In the genomic region with DNA sequence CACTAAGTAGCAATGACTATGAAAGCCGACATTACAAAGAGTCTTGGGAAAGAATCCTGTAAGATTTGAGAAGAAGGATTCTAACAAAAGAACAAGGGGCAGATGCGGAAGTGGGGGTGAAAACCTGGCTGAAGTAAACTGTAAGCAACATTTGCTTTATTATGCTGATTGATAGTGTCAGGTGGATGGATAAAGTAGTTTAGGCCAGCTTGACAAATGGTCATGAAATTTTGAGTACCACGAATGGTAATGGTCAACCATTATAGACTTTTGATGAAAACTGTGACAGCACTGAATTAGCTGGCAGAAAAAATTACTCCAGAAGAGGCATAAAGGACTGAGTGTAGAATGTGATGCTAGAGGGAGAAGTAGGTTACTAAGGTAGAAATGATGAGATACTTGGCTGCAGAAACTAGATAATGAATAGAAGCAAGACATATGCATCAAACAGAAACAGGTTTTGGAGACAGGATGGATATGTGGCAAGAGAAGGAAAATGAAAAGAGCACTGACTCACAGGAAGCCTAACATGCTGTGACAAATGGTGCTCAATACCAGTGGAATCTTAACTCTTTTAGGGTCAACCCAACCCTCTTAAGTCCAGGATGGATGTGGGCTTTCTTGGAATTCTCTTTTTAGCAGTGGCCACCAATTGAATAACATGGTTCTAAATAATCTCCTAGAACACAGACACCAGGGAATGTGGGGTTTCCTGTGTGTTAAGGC, we compare ENCODE assay signal across 11 cellular contexts. TPM values are rescaled to one million over a fixed set of nuclear protein-coding genes. Genes with fewer than 3 reads are reported as not detected.
DNase-seq lines count a peak whose midpoint lies in the region; ATAC-seq, FAIRE-seq and TF ChIP-seq lines count a peak whose summit lies in the region.
"Had no signal": no experiment of that assay in that cellular context is flagged by ENCODE, and none has a peak within 500 bp of the region (broad histone marks: within the 10 kb centered on the region; RNA-seq: fewer than 3 reads in every experiment).

No MANE protein-coding gene starts in this region.

- H2AFZ ChIP-seq in keratinocyte (ENCODE audit: control insufficient read depth, low read length), result no peak overlapping the region

- H3K4me3 ChIP-seq in ascending aorta (no peak overlapping the region), keratinocyte (ENCODE audit: control insufficient read depth in 2 of 3, extremely low read depth in 1 of 3, insufficient read depth in 2 of 3, low read depth in 1 of 3, low read length in 3 of 3) (peak overlapping the region in 2 of 3 experiments; percentile 36 to 45)
- H3K4me3 ChIP-seq: SJSA1 had no signal

- peak overlapping the region; percentile 60 for H3K4me2 ChIP-seq in keratinocyte (ENCODE audit: control insufficient read depth, extremely low read depth, insufficient read depth, low read depth, low read length)

- POLR2A ChIA-PET in HEK293T (lab: Yijun Ruan, JAX), result no interaction called here

- peaks cover 3 to 34% of the 10 kb centered on the region in 2 donors for H3K4me1 ChIP-seq in ascending aorta
- peaks cover 26% of the 10 kb centered on the region for H3K4me1 ChIP-seq in keratinocyte (ENCODE audit: control insufficient read depth, extremely low read depth, insufficient read depth, low read length)
- H3K4me1 ChIP-seq: SJSA1 had no signal

- H3K79me2 ChIP-seq in keratinocyte (ENCODE audit: control insufficient read depth, insufficient read depth, low read length), result peaks cover 65% of the 10 kb centered on the region

- H4K20me1 ChIP-seq in keratinocyte (ENCODE audit: control insufficient read depth, extremely low read depth, insufficient read depth, low read length), result no peaks in the 10 kb centered on the region

- DNase-seq in AG20443 (ENCODE audit: low spot score) (peak; percentile 46), ascending aorta (ENCODE audit: low spot score in 2 of 2) (no peak), keratinocyte (ENCODE audit: low read depth, low spot score) (no peak), COLO829 (ENCODE audit: low spot score) (no peak), HEK293T (ENCODE audit: extremely low spot score) (no peak)
- no peak for DNase-seq in stimulated activated CD4-positive, alpha-beta T cell treated with anti-CD3 and anti-CD28 coated beads, Interleukin-1b, Interleukin-23, amount 100 ng/mL, for 48 hours
- DNase-seq: effector memory CD8-positive, alpha-beta T cell; NCI-H2081 treated with DMSO at 0.1 percent for 48 hours had no signal

- intact Hi-C loops in ascending aorta (cut with DNase I), result loop anchor here (10.0 kb wide), 1 partner anchor 103 kb away; no protein-coding TSS in a partner anchor

- ATAC-seq in HG03571 (IDR thresholded peaks at IDR 0.05; ENCODE audit: unreplicated experiment), result peak; percentile 40
- ATAC-seq in GM19397 (IDR thresholded peaks at IDR 0.05; ENCODE audit: unreplicated experiment), result no peak
- ATAC-seq: effector memory CD8-positive, alpha-beta T cell had no signal

- no peaks in the 10 kb centered on the region for H3K9me1 ChIP-seq in keratinocyte (ENCODE audit: control insufficient read depth, extremely low read depth, insufficient read depth, low read length)

- no peaks in the 10 kb centered on the region for H3K9me3 ChIP-seq in ascending aorta
- no peaks in the 10 kb centered on the region for H3K9me3 ChIP-seq in keratinocyte (ENCODE audit: control insufficient read depth, low read depth, low read length)
- H3K9me3 ChIP-seq: SJSA1 had no signal

- H3K36me3 ChIP-seq in ascending aorta (peaks cover 3 to 15% of the 10 kb centered on the region in 2 donors), keratinocyte (ENCODE audit: control insufficient read depth in 2 of 2, extremely low read depth in 1 of 2, insufficient read depth in 2 of 2, low read length in 2 of 2) (peaks cover 5 to 7% of the 10 kb centered on the region in 2 experiments)

- peak; percentile 99 for FAIRE-seq in keratinocyte (lab: Jason Lieb, UNC)

- TF ChIP-seq CTCF in ascending aorta (IDR thresholded peaks at IDR 0.05), result no peak
- no peak for TF ChIP-seq CTCF in keratinocyte (optimal IDR thresholded peaks at IDR 0.05 in 1 of 3, IDR thresholded peaks at IDR 0.05 in 1 of 3, conservative IDR thresholded peaks at IDR 0.05 in 1 of 3; ENCODE audit: extremely low read depth in 1 of 3, insufficient read depth in 2 of 3, low read length in 3 of 3)

- dilution Hi-C loops in keratinocyte (cut with MboI; ENCODE audit: extremely low pct_ligation_motif_present, low sequenced_read_pairs), result no loop called here

- H3K27me3 ChIP-seq in ascending aorta, result no peaks in the 10 kb centered on the region
- H3K27me3 ChIP-seq in keratinocyte (ENCODE audit: control insufficient read depth, extremely low read depth, insufficient read depth, low read length), result no peaks in the 10 kb centered on the region
- H3K27me3 ChIP-seq: SJSA1 had no signal

- H3K27ac ChIP-seq in ascending aorta, result peak overlapping the region; percentile 3 to 19
- H3K27ac ChIP-seq in keratinocyte (ENCODE audit: control insufficient read depth, insufficient read depth, low read length), result peak overlapping the region; percentile 78
- H3K27ac ChIP-seq: SJSA1 had no signal

- CTCF ChIA-PET in HEK293T (lab: Yijun Ruan, JAX), result no interaction called here

- no peak overlapping the region for H3K9ac ChIP-seq in keratinocyte (ENCODE audit: control insufficient read depth, extremely low read depth, insufficient read depth, low read length)

TF ChIP-seq in HEK293T, 16 proteins besides CTCF, POLR2A, EP300 and RAD21:
- TF ChIP-seq LEF1 (IDR thresholded peaks at IDR 0.05; ENCODE audit: borderline replicate concordance) (no peak), ARNT (IDR thresholded peaks at IDR 0.05) (no peak), TARDBP (IDR thresholded peaks at IDR 0.05) (no peak), BHLHE40 (IDR thresholded peaks at IDR 0.05; ENCODE audit: borderline replicate concordance) (no peak), NFRKB (IDR thresholded peaks at IDR 0.05) (no peak), SP1 (IDR thresholded peaks at IDR 0.05) (no peak), ZNF384 (IDR thresholded peaks at IDR 0.05) (no peak), FOXM1 (IDR thresholded peaks at IDR 0.05; ENCODE audit: borderline replicate concordance) (no peak), FOXK2 (IDR thresholded peaks at IDR 0.05) (no peak), HDGF (IDR thresholded peaks at IDR 0.05; ENCODE audit: borderline replicate concordance) (no peak), CTBP1 (IDR thresholded peaks at IDR 0.05; ENCODE audit: borderline replicate concordance) (no peak), ELF4 (IDR thresholded peaks at IDR 0.05) (no peak)
- TF ChIP-seq, protein P1, sequence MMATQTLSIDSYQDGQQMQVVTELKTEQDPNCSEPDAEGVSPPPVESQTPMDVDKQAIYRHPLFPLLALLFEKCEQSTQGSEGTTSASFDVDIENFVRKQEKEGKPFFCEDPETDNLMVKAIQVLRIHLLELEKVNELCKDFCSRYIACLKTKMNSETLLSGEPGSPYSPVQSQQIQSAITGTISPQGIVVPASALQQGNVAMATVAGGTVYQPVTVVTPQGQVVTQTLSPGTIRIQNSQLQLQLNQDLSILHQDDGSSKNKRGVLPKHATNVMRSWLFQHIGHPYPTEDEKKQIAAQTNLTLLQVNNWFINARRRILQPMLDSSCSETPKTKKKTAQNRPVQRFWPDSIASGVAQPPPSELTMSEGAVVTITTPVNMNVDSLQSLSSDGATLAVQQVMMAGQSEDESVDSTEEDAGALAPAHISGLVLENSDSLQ (IDR thresholded peaks at IDR 0.05), result no peak

RNA-seq across cellular contexts. Expression of a gene that starts 6.8 kb away (rescaled TPM):
- total RNA-seq in ascending aorta, result 13.0 TPM
- 9.9 to 18.2 TPM (median 10.6 TPM) in 3 replicates for polyA plus RNA-seq in keratinocyte
- 16.0 TPM for polyA plus RNA-seq in keratinocyte (2011; ENCODE audit: low read depth)
- 4.8 and 10.0 TPM in 2 replicates for polyA plus RNA-seq in keratinocyte (2011; cell fraction: cytosol; rRNA removed)
- 12.9 and 18.2 TPM in 2 replicates for polyA plus RNA-seq in keratinocyte (2011; cell fraction: nucleus; rRNA removed)
- 9.3 and 10.6 TPM in 2 replicates for polyA plus RNA-seq in keratinocyte (2012; ENCODE audit: low replicate concordance)
- polyA minus RNA-seq in keratinocyte, result 1.0 to 8.8 TPM (median 5.0 TPM) in 3 replicates
- polyA minus RNA-seq in keratinocyte (2011; cell fraction: cytosol; rRNA and poly(A)+ RNA removed), result 4.2 TPM
- polyA minus RNA-seq in keratinocyte (2011; cell fraction: nucleus; rRNA and poly(A)+ RNA removed), result 6.4 and 9.3 TPM in 2 replicates

Comparison
In these comparisons a context has a peak if more than half of its experiments do, and no peak if none do; other contexts are left out.
1. H3K4me3 ChIP-seq: peak in keratinocyte (2 of 3); none in ascending aorta (0 of 2).